In the genomic region with DNA sequence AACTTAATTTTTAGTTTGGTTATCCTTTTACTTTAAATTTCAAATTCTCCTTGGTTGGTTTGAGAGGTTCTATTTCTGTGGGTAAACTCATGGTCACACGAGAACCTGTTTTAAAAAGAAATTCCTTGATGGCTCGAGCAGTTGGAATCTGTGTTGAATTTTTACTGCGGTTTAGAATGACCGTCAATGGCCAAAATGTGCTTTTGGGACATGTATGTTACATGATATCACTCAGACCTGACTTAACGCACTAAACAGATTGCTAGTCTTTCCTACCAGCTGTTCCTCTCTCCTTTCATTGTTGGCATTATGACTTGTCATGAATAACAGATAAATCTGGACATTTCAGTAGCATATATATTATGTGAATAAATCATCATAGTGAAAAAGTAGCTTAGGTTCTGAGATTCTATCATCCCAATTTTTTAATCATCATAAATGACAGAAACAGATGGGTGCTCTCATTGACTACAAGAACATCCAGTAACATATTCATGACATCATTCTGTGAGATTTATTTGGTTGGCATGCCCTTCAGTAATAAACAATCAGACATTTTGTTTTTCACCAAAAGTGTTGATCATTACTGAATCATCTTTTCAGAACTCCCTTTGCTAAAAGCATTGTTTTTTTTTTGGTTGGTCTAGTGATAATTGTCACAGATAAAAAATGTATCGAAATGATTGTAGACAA, we compare ENCODE assay signal across 20 cellular contexts. TPM values are rescaled to one million over a fixed set of nuclear protein-coding genes. Genes with fewer than 3 reads are reported as not detected.
A peak's percentile ranks its signal among the peaks of the same experiment; 100 is the strongest.
DNase-seq lines count a peak whose midpoint lies in the region; ATAC-seq and TF ChIP-seq lines count a peak whose summit lies in the region.
"Had no signal": no experiment of that assay in that cellular context is flagged by ENCODE, and none has a peak within 500 bp of the region (broad histone marks: within the 10 kb centered on the region; RNA-seq: fewer than 3 reads in every experiment).

No MANE protein-coding gene starts in this region.

- no peak for ATAC-seq in HG02852 (IDR thresholded peaks at IDR 0.05; ENCODE audit: unreplicated experiment)
- ATAC-seq: CD8-positive, alpha-beta T cell; SK-N-SH treated with all-trans-retinoic acid at 6 μM for 48 hours had no signal

- H3K27ac Mint-ChIP-seq in glutamatergic neuron (ENCODE audit: unreplicated experiment): peak overlapping the region; percentile 88
- H3K27ac Mint-ChIP-seq: CD8-positive, alpha-beta T cell had no signal

- DNase-seq in LHCN-M2 (ENCODE audit: low read depth) (peak; percentile 86), NCI-H446 treated with DMSO at 0.1 percent for 48 hours (lab: John Stamatoyannopoulos, UW) (peak; percentile 69), glutamatergic neuron (no peak), SIG-M5 (lab: John Stamatoyannopoulos, UW) (no peak), NCI-H2081 (lab: John Stamatoyannopoulos, UW) (no peak)
- no peak for DNase-seq in activated CD8-positive, alpha-beta memory T cell treated with anti-CD3 and anti-CD28 coated beads, Interleukin-2, amount 50 U/mL, for 4 hours
- DNase-seq: ACHN; CD8-positive, alpha-beta T cell; GOT3; Kasumi-1; MG63; NCI-H1417; NCI-H187 treated with DMSO at 0.1 percent for 48 hours; NCI-H345; NCI-H69; PC-9; RPMI8226; SHP77 had no signal

- H3K36me3 Mint-ChIP-seq in glutamatergic neuron (ENCODE audit: unreplicated experiment): peaks cover 5% of the 10 kb centered on the region
- H3K36me3 Mint-ChIP-seq: CD8-positive, alpha-beta T cell had no signal

- H3K9me3 Mint-ChIP-seq in glutamatergic neuron (ENCODE audit: unreplicated experiment): no peaks in the 10 kb centered on the region

- H3K27me3 Mint-ChIP-seq in glutamatergic neuron (ENCODE audit: unreplicated experiment): no peaks in the 10 kb centered on the region

- peaks cover 7% of the 10 kb centered on the region for H3K4me1 Mint-ChIP-seq in glutamatergic neuron (ENCODE audit: low read depth, unreplicated experiment)

- no peak overlapping the region for H3K4me3 Mint-ChIP-seq in glutamatergic neuron (ENCODE audit: unreplicated experiment)
- H3K4me3 Mint-ChIP-seq: CD8-positive, alpha-beta T cell had no signal

- TF ChIP-seq CTCF in glutamatergic neuron (IDR thresholded peaks at IDR 0.05; ENCODE audit: partially characterized antibody, unreplicated experiment): no peak

RNA-seq across cellular contexts. Expression of gene NAV3, which starts 57.9 kb away (rescaled TPM):
- total RNA-seq in LHCN-M2 (2014; rRNA removed) (48.9 and 53.3 TPM in 2 replicates), glutamatergic neuron (ENCODE audit: unreplicated experiment) (13.6 TPM)
- polyA plus RNA-seq in LHCN-M2 (2012): 13.3 TPM
- total RNA-seq: CD8-positive, alpha-beta T cell had no signal

Comparison
In these comparisons a context has a peak if more than half of its experiments do, and no peak if none do; other contexts are left out.
1. DNase-seq: peak in LHCN-M2 (single experiment) and NCI-H446 treated with DMSO at 0.1 percent for 48 hours (single experiment); none in glutamatergic neuron (single experiment), activated CD8-positive, alpha-beta memory T cell treated with anti-CD3 and anti-CD28 coated beads, Interleukin-2, amount 50 U/mL, for 4 hours (single experiment), SIG-M5 (single experiment) and NCI-H2081 (0 of 2).